ENCODE assay signal across 21 cellular contexts in genomic region chr20:20210943-20211273, GRCh38.
DNase-seq lines count a peak whose midpoint lies in the region; ATAC-seq, FAIRE-seq and TF ChIP-seq lines count a peak whose summit lies in the region.
"Had no signal": no experiment of that assay in that cellular context is flagged by ENCODE, and none has a peak within 500 bp of the region (broad histone marks: within the 10 kb centered on the region; RNA-seq: fewer than 3 reads in every experiment).

No MANE protein-coding gene starts in this region.

- H3K4me3 ChIP-seq in HepG2 (replicated peaks in 1 of 3; ENCODE audit: insufficient read depth in 1 of 3, low read depth in 2 of 3, low read length in 3 of 3) (no peak overlapping the region), right lobe of liver (no peak overlapping the region)
- H3K4me3 ChIP-seq in effector memory CD4-positive, alpha-beta T cell (ENCODE audit: insufficient read depth, low read depth, low read length, poor library complexity, severe bottlenecking): no peak overlapping the region
- H3K4me3 ChIP-seq: MG63 had no signal

- no peak overlapping the region for H2AFZ ChIP-seq in HepG2 (ENCODE audit: low read length)

- H3K36me3 Mint-ChIP-seq in brain: no peaks in the 10 kb centered on the region
- no peaks in the 10 kb centered on the region for H3K36me3 Mint-ChIP-seq in mesothelial cell of epicardium
- H3K36me3 Mint-ChIP-seq: CD8-positive, alpha-beta T cell had no signal

- TF ChIP-seq CTCF in HepG2 (CRISPR knock-in tag; IDR thresholded peaks at IDR 0.05): no peak
- no peak for TF ChIP-seq CTCF in right lobe of liver (IDR thresholded peaks at IDR 0.05)
- no peak for TF ChIP-seq CTCF in brain (conservative IDR thresholded peaks at IDR 0.05)
- TF ChIP-seq CTCF in mesothelial cell of epicardium (IDR thresholded peaks at IDR 0.05; ENCODE audit: unreplicated experiment): no peak

- H4K20me1 ChIP-seq in HepG2 (ENCODE audit: insufficient read depth, low read length): no peaks in the 10 kb centered on the region

- WGBS in HepG2 (ENCODE audit: low lambda C conversion rate): 62% methylated on average over 6 of the region's 6 CpGs
- WGBS in right lobe of liver (ENCODE audit: insufficient coverage, low coverage, low lambda C conversion rate, missing lambda C conversion rate): 79% methylated on average over 6 of the region's 6 CpGs

- H3K4me3 Mint-ChIP-seq in brain (no peak overlapping the region), mesothelial cell of epicardium (no peak overlapping the region)
- H3K4me3 Mint-ChIP-seq: B cell; CD8-positive, alpha-beta T cell had no signal

- no peak overlapping the region for H3K9ac ChIP-seq in HepG2 (ENCODE audit: insufficient read depth, low read depth, low read length)

- TF ChIP-seq EP300 in HepG2 (IDR thresholded peaks at IDR 0.05; ENCODE audit: low read depth in 2 of 2, low read length in 2 of 2) (no peak), HepG2 (CRISPR knock-in tag; IDR thresholded peaks at IDR 0.05; ENCODE audit: borderline replicate concordance) (no peak)

- POLR2A ChIA-PET in HepG2 (lab: Yijun Ruan, JAX): no interaction called here

- H3K27ac Mint-ChIP-seq in brain (peak overlapping the region in 3 of 5 experiments; percentile 4 to 81 (median 10)), mesothelial cell of epicardium (peak overlapping the region; percentile 30)
- H3K27ac Mint-ChIP-seq: B cell; CD8-positive, alpha-beta T cell had no signal

- no peak for ATAC-seq in HepG2
- ATAC-seq in right lobe of liver: no peak
- ATAC-seq: CD8-positive, alpha-beta T cell; HCT116; Panc1 had no signal

- in situ Hi-C loops in HepG2 (cut with HindIII; ENCODE audit: extremely low pct_ligation_motif_present, low pct_unique_long_range_greater_than_20kb): no loop called here

- CTCF ChIA-PET in HepG2 (lab: Yijun Ruan, JAX; ENCODE audit: low intra/inter-chr PET ratio, low total read pairs): no interaction called here

- no peak for TF ChIP-seq RAD21 in HepG2 (CRISPR knock-in tag; IDR thresholded peaks at IDR 0.05)

- H3K4me2 ChIP-seq in HepG2 (ENCODE audit: low read depth, low read length): no peak overlapping the region

- no peak for DNase-seq in HepG2 (ENCODE audit: low spot score)
- DNase-seq in right lobe of liver: no peak
- DNase-seq in mesothelial cell of epicardium (ENCODE audit: low spot score in 2 of 2, unreplicated experiment in 2 of 2): no peak
- no peak for DNase-seq in NCI-H774 (lab: John Stamatoyannopoulos, UW)
- no peak for DNase-seq in effector memory CD4-positive, alpha-beta T cell
- DNase-seq in urothelium cell line (ENCODE audit: low spot score): no peak
- DNase-seq: ACHN; CD8-positive, alpha-beta T cell; KG1; NCI-H1105; NCI-H187 treated with DMSO at 0.1 percent for 48 hours; NCI-H2171 had no signal

- FAIRE-seq in HepG2 (lab: Jason Lieb, UNC) (no peak), urothelium cell line (lab: Jason Lieb, UNC) (no peak)
- FAIRE-seq: D721Med, G401.6, GM12892 had no signal

- H3K9me3 Mint-ChIP-seq in brain (no peaks in the 10 kb centered on the region), mesothelial cell of epicardium (no peaks in the 10 kb centered on the region)
- H3K9me3 Mint-ChIP-seq: CD8-positive, alpha-beta T cell had no signal

- no TSS peak for BruUV-seq in HepG2 (replicated peaks; lab: Mats Ljungman, UMichigan)

- H3K4me1 Mint-ChIP-seq in brain (peaks cover 79% of the 10 kb centered on the region), mesothelial cell of epicardium (peaks cover 33% of the 10 kb centered on the region)
- H3K4me1 Mint-ChIP-seq: B cell had no signal

- H3K79me2 ChIP-seq in HepG2 (ENCODE audit: insufficient read depth, low read length): no peaks in the 10 kb centered on the region

- H3K27ac ChIP-seq in HepG2 (ENCODE audit: extremely low read length, insufficient read depth, low read length) (no peak overlapping the region), right lobe of liver (no peak overlapping the region)
- H3K27ac ChIP-seq in effector memory CD4-positive, alpha-beta T cell (ENCODE audit: insufficient read depth, low read length, poor library complexity, severe bottlenecking): no peak overlapping the region
- H3K27ac ChIP-seq: HL-60 had no signal

- H3K9me3 ChIP-seq in HepG2 (ENCODE audit: low read length) (no peaks in the 10 kb centered on the region), right lobe of liver (no peaks in the 10 kb centered on the region)
- H3K9me3 ChIP-seq in effector memory CD4-positive, alpha-beta T cell (ENCODE audit: control insufficient read depth, low read length): no peaks in the 10 kb centered on the region
- H3K9me3 ChIP-seq: MG63 had no signal

- H3K4me1 ChIP-seq in HepG2 (ENCODE audit: insufficient read depth, low read length) (no peaks in the 10 kb centered on the region), right lobe of liver (no peaks in the 10 kb centered on the region)
- H3K4me1 ChIP-seq in effector memory CD4-positive, alpha-beta T cell (ENCODE audit: control insufficient read depth, insufficient read depth, low read length, poor library complexity, severe bottlenecking): no peaks in the 10 kb centered on the region

- H3K36me3 ChIP-seq in HepG2 (replicated peaks in 1 of 2; ENCODE audit: control insufficient read depth in 1 of 2, insufficient read depth in 2 of 2, low read length in 2 of 2): no peaks in the 10 kb centered on the region
- no peaks in the 10 kb centered on the region for H3K36me3 ChIP-seq in right lobe of liver
- no peaks in the 10 kb centered on the region for H3K36me3 ChIP-seq in effector memory CD4-positive, alpha-beta T cell (ENCODE audit: control insufficient read depth, insufficient read depth, low read length)
- H3K36me3 ChIP-seq: MG63 had no signal

- TF ChIP-seq POLR2A in HepG2 (IDR thresholded peaks at IDR 0.05; ENCODE audit: insufficient read depth in 1 of 2, low read depth in 2 of 2, low read length in 2 of 2) (no peak), right lobe of liver (IDR thresholded peaks at IDR 0.05) (no peak)

- H3K27me3 Mint-ChIP-seq in brain: peaks cover 2% of the 10 kb centered on the region
- H3K27me3 Mint-ChIP-seq in mesothelial cell of epicardium (ENCODE audit: low read depth): peaks cover 16% of the 10 kb centered on the region

- H3K27me3 ChIP-seq in HepG2 (ENCODE audit: control insufficient read depth in 1 of 2, insufficient read depth in 2 of 2, low read length in 2 of 2): peaks cover 0 to 22% of the 10 kb centered on the region in 2 experiments; a peak in 2 of 5 replicates
- H3K27me3 ChIP-seq in right lobe of liver: peaks cover 0 to 4% of the 10 kb centered on the region in 2 donors
- no peaks in the 10 kb centered on the region for H3K27me3 ChIP-seq in effector memory CD4-positive, alpha-beta T cell (replicated peaks; ENCODE audit: control insufficient read depth, insufficient read depth, low read length, poor library complexity, severe bottlenecking)
- H3K27me3 ChIP-seq: MG63 had no signal

- intact Hi-C loops in HepG2 (cut with micrococcal nuclease; ENCODE audit: unreplicated experiment): no loop called here
- intact Hi-C loops in right lobe of liver (cut with DNase I): no loop called here

TF ChIP-seq in HepG2, 621 proteins besides CTCF, POLR2A, EP300 and RAD21:
- peak; percentile 89 to 91 for TF ChIP-seq MAFK (conservative IDR thresholded peaks at IDR 0.05 in 1 of 2, IDR thresholded peaks at IDR 0.05 in 1 of 2; ENCODE audit: low read length in 2 of 2)
- no peak for TF ChIP-seq ZNF143 (CRISPR knock-in tag; IDR thresholded peaks at IDR 0.05)
- TF ChIP-seq MAFF (IDR thresholded peaks at IDR 0.05; ENCODE audit: low read depth, low read length): peak; percentile 85
TF ChIP-seq in HepG2: peak in this region for 2.
